In genomic region chr10:116026315-116026714, GRCh38 we compare ENCODE assay signal across 1 cellular context.
TF ChIP-seq lines count a peak whose summit lies in the region.

No MANE protein-coding gene starts in this region.

TF ChIP-seq in HepG2, 621 proteins besides CTCF, POLR2A, EP300 and RAD21 (continued from another document):
- TF ChIP-seq AFF4 (CRISPR knock-in tag; IDR thresholded peaks at IDR 0.05) = no peak
- TF ChIP-seq STAG1 (CRISPR knock-in tag; IDR thresholded peaks at IDR 0.05) = peak; percentile 59
- TF ChIP-seq STAT5B (CRISPR knock-in tag; IDR thresholded peaks at IDR 0.05) = no peak
- TF ChIP-seq NAIF1 (CRISPR knock-in tag; IDR thresholded peaks at IDR 0.05; ENCODE audit: borderline replicate concordance) = no peak
- TF ChIP-seq NFYC (CRISPR knock-in tag; IDR thresholded peaks at IDR 0.05) = no peak
- no peak for TF ChIP-seq HMGA1 (CRISPR knock-in tag; conservative IDR thresholded peaks at IDR 0.05)
- no peak for TF ChIP-seq TOE1 (CRISPR knock-in tag; IDR thresholded peaks at IDR 0.05)
- peak; percentile 40; the same call in 1 of the 2 replicates for TF ChIP-seq SMC3 (IDR thresholded peaks at IDR 0.05; ENCODE audit: low read length)
TF ChIP-seq in HepG2: peak in this region for 2.
